ENCODE assay signal across 18 cellular contexts in the genomic region with DNA sequence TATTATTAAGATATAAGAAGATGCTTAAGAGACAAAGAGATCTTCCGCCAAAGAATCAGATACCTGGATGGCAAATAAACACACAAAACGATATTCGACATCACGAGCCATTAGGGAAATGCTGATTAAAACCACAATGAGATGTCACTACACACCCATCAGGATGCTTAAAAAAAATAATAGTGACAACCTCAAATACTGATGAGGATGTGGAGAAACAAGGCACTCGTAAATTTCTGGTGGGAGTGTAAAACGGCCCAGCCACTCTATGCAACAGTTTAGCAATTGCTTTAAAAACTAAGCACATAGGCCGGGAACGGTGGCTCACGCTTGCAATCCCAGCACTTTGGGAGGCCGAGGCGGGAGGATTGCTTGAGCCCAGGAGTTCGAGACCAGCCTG. TPM values are rescaled to one million over a fixed set of nuclear protein-coding genes. Genes with fewer than 3 reads are reported as not detected.
DNase-seq lines count a peak whose midpoint lies in the region; ATAC-seq lines count a peak whose summit lies in the region.
"Had no signal": no experiment of that assay in that cellular context is flagged by ENCODE, and none has a peak within 500 bp of the region (broad histone marks: within the 10 kb centered on the region; RNA-seq: fewer than 3 reads in every experiment).

No MANE protein-coding gene starts in this region.

- peaks cover 65% of the 10 kb centered on the region for H3K4me1 Mint-ChIP-seq in activated T-cell treated with anti-CD3 and anti-CD28 coated beads, Interleukin-2, amount 50 U/mL, for 72 hours (ENCODE audit: low read depth)
- peaks cover 52% of the 10 kb centered on the region for H3K4me1 Mint-ChIP-seq in activated naive CD8-positive, alpha-beta T cell treated with anti-CD3 and anti-CD28 coated beads for 36 hours
- H3K4me1 Mint-ChIP-seq in stimulated activated effector memory CD8-positive, alpha-beta T cell treated with anti-CD3 and anti-CD28 coated beads, Interleukin-12 subunit alpha, Interleukin-12 subunit beta, amount 100 ng/mL, for 72 hours, result peaks cover 29% of the 10 kb centered on the region

- DNase-seq in activated T-cell treated with anti-CD3 and anti-CD28 coated beads, Interleukin-2, amount 50 U/mL, for 72 hours, result no peak
- DNase-seq in activated T-cell treated with anti-CD3 and anti-CD28 coated beads, Interleukin-2, amount 50 U/mL, for 48 hours, result no peak
- DNase-seq in NOMO-1 (lab: John Stamatoyannopoulos, UW; ENCODE audit: unreplicated experiment in 2 of 2), result peak; percentile 12 to 50
- no peak for DNase-seq in activated naive CD8-positive, alpha-beta T cell treated with anti-CD3 and anti-CD28 coated beads for 36 hours
- no peak for DNase-seq in stimulated activated effector memory CD8-positive, alpha-beta T cell treated with anti-CD3 and anti-CD28 coated beads, Interleukin-12 subunit alpha, Interleukin-12 subunit beta, amount 100 ng/mL, for 72 hours (ENCODE audit: low spot score in 2 of 2)
- no peak for DNase-seq in sciatic nerve (ENCODE audit: low spot score)
- DNase-seq: aorta, Calu3, HFFc6, NCI-H187, NCI-H446 treated with DMSO at 0.1 percent for 48 hours, occipital lobe, right lobe of liver, Right ventricle myocardium superior had no signal

- H3K36me3 Mint-ChIP-seq in activated T-cell treated with anti-CD3 and anti-CD28 coated beads, Interleukin-2, amount 50 U/mL, for 72 hours (ENCODE audit: insufficient read depth in 2 of 2), result peaks cover 3 to 10% of the 10 kb centered on the region in 2 donors
- peaks cover 9% of the 10 kb centered on the region for H3K36me3 Mint-ChIP-seq in activated naive CD8-positive, alpha-beta T cell treated with anti-CD3 and anti-CD28 coated beads for 36 hours
- H3K36me3 Mint-ChIP-seq in stimulated activated effector memory CD8-positive, alpha-beta T cell treated with anti-CD3 and anti-CD28 coated beads, Interleukin-12 subunit alpha, Interleukin-12 subunit beta, amount 100 ng/mL, for 72 hours, result peaks cover 8% of the 10 kb centered on the region

- intact Hi-C loops in sciatic nerve (cut with DNase I), result no loop called here

- H3K27me3 Mint-ChIP-seq in activated T-cell treated with anti-CD3 and anti-CD28 coated beads, Interleukin-2, amount 50 U/mL, for 72 hours (ENCODE audit: low read depth), result no peaks in the 10 kb centered on the region
- H3K27me3 Mint-ChIP-seq in activated naive CD8-positive, alpha-beta T cell treated with anti-CD3 and anti-CD28 coated beads for 36 hours, result no peaks in the 10 kb centered on the region

- peak overlapping the region in 1 of 2 donors; percentile 55 for H3K4me3 Mint-ChIP-seq in activated T-cell treated with anti-CD3 and anti-CD28 coated beads, Interleukin-2, amount 50 U/mL, for 72 hours
- H3K4me3 Mint-ChIP-seq in activated naive CD8-positive, alpha-beta T cell treated with anti-CD3 and anti-CD28 coated beads for 36 hours, result no peak overlapping the region
- H3K4me3 Mint-ChIP-seq in stimulated activated effector memory CD8-positive, alpha-beta T cell treated with anti-CD3 and anti-CD28 coated beads, Interleukin-12 subunit alpha, Interleukin-12 subunit beta, amount 100 ng/mL, for 72 hours, result peak overlapping the region; percentile 69
- H3K4me3 Mint-ChIP-seq: HFFc6 had no signal

- ATAC-seq in activated T-cell treated with anti-CD3 and anti-CD28 coated beads, Interleukin-2, amount 50 U/mL, for 72 hours (replicated peaks in 1 of 2), result no peak
- ATAC-seq in stimulated activated effector memory CD8-positive, alpha-beta T cell treated with anti-CD3 and anti-CD28 coated beads, Interleukin-12 subunit alpha, Interleukin-12 subunit beta, amount 100 ng/mL, for 72 hours, result no peak
- ATAC-seq in HG02884 (IDR thresholded peaks at IDR 0.05; ENCODE audit: unreplicated experiment) (no peak), HG02852 (IDR thresholded peaks at IDR 0.05; ENCODE audit: unreplicated experiment) (no peak), sciatic nerve (no peak)
- ATAC-seq: left colon had no signal

- no peaks in the 10 kb centered on the region for H3K9me3 Mint-ChIP-seq in activated T-cell treated with anti-CD3 and anti-CD28 coated beads, Interleukin-2, amount 50 U/mL, for 72 hours
- H3K9me3 Mint-ChIP-seq in activated naive CD8-positive, alpha-beta T cell treated with anti-CD3 and anti-CD28 coated beads for 36 hours, result no peaks in the 10 kb centered on the region
- no peaks in the 10 kb centered on the region for H3K9me3 Mint-ChIP-seq in stimulated activated effector memory CD8-positive, alpha-beta T cell treated with anti-CD3 and anti-CD28 coated beads, Interleukin-12 subunit alpha, Interleukin-12 subunit beta, amount 100 ng/mL, for 72 hours
- H3K9me3 Mint-ChIP-seq: HFFc6 had no signal

- H3K27ac Mint-ChIP-seq in activated T-cell treated with anti-CD3 and anti-CD28 coated beads, Interleukin-2, amount 50 U/mL, for 72 hours, result peak overlapping the region; percentile 70
- H3K27ac Mint-ChIP-seq in activated naive CD8-positive, alpha-beta T cell treated with anti-CD3 and anti-CD28 coated beads for 36 hours, result peak overlapping the region; percentile 96
- peak overlapping the region; percentile 95 for H3K27ac Mint-ChIP-seq in stimulated activated effector memory CD8-positive, alpha-beta T cell treated with anti-CD3 and anti-CD28 coated beads, Interleukin-12 subunit alpha, Interleukin-12 subunit beta, amount 100 ng/mL, for 72 hours
- H3K27ac Mint-ChIP-seq: HFFc6 had no signal

RNA-seq across cellular contexts. Expression of a gene that starts 39.4 kb away (rescaled TPM):
- 10 to 100 TPM; 15.8 to 32.8 TPM for total RNA-seq in activated T-cell treated with anti-CD3 and anti-CD28 coated beads, Interleukin-2, amount 50 U/mL, for 72 hours
- total RNA-seq in activated naive CD8-positive, alpha-beta T cell treated with anti-CD3 and anti-CD28 coated beads for 36 hours, result 1 to 10 TPM; 8.8 to 9.0 TPM
- total RNA-seq in sciatic nerve, result 46.9 TPM

RNA-seq across cellular contexts. Expression of a gene that starts 40.2 kb away (rescaled TPM):
- 1 to 10 TPM in 1 of 2 donors, under 1 TPM in 1; 0.53 to 1.3 TPM for total RNA-seq in activated T-cell treated with anti-CD3 and anti-CD28 coated beads, Interleukin-2, amount 50 U/mL, for 72 hours
- 1 to 10 TPM; 1.2 to 1.3 TPM for total RNA-seq in activated naive CD8-positive, alpha-beta T cell treated with anti-CD3 and anti-CD28 coated beads for 36 hours
- 12.6 TPM for total RNA-seq in sciatic nerve
- total RNA-seq: T-helper 2 cell treated with Interferon-gamma antibody and Interleukin-4, amounts not matched to agents 100 ng/mL and 5 ng/mL, for 36 hours had no signal

Comparison
In these comparisons a context has a peak if more than half of its experiments do, and no peak if none do; other contexts are left out.
1. DNase-seq: peak in NOMO-1 (2 of 2); none in activated T-cell treated with anti-CD3 and anti-CD28 coated beads, Interleukin-2, amount 50 U/mL, for 72 hours (0 of 2), activated T-cell treated with anti-CD3 and anti-CD28 coated beads, Interleukin-2, amount 50 U/mL, for 48 hours (0 of 2), activated naive CD8-positive, alpha-beta T cell treated with anti-CD3 and anti-CD28 coated beads for 36 hours (single experiment), stimulated activated effector memory CD8-positive, alpha-beta T cell treated with anti-CD3 and anti-CD28 coated beads, Interleukin-12 subunit alpha, Interleukin-12 subunit beta, amount 100 ng/mL, for 72 hours (0 of 2) and sciatic nerve (single experiment).
2. Peak in every context shown above with its lines, with median percentiles within 50 percentile points of each other: H3K27ac Mint-ChIP-seq.